ENCODE assay signal across 17 cellular contexts in genomic region chr15:74453925-74454763, GRCh38. TPM values are rescaled to one million over a fixed set of nuclear protein-coding genes. Genes with fewer than 3 reads are reported as not detected.
DNase-seq lines count a peak whose midpoint lies in the region; ATAC-seq and TF ChIP-seq lines count a peak whose summit lies in the region.
"Had no signal": no experiment of that assay in that cellular context is flagged by ENCODE, and none has a peak within 500 bp of the region (broad histone marks: within the 10 kb centered on the region; RNA-seq: fewer than 3 reads in every experiment).

No MANE protein-coding gene starts in this region.

- H3K9me3 Mint-ChIP-seq in activated naive CD8-positive, alpha-beta T cell treated with anti-CD3 and anti-CD28 coated beads, Interleukin-2, amount 50 U/mL, for 24 hours: no peaks in the 10 kb centered on the region
- no peaks in the 10 kb centered on the region for H3K9me3 Mint-ChIP-seq in nephron progenitor cell
- H3K9me3 Mint-ChIP-seq: activated T-helper 2 cell treated with anti-CD3 and anti-CD28 coated beads, Interferon-gamma antibody, Interleukin-2, Interleukin-4, amounts not matched to agents 10 μg/mL and 5 μg/mL and 100 μg/mL, durations not matched to agents 14 hours and 24 hours and 36 hours; CD14-positive monocyte had no signal

- WGBS in IMR-90 (ENCODE audit: extremely low coverage in 2 of 2, insufficient read length in 1 of 2), 2 experiments: 98% methylated on average over 5 of the region's 13 CpGs; no CpG with 5 or more reads in 1 of the 2 experiments

- peaks cover 2% of the 10 kb centered on the region; the same call in 1 of the 2 replicates for H3K4me1 ChIP-seq in IMR-90 (ENCODE audit: control insufficient read depth, insufficient read depth, low read length)
- H3K4me1 ChIP-seq: right lobe of liver had no signal

- no peak overlapping the region for H2AK5ac ChIP-seq in IMR-90 (ENCODE audit: low read depth, low read length)

- DNase-seq in Daoy (ENCODE audit: low read depth): peak; percentile 49
- DNase-seq in IMR-90: peak; percentile 55
- DNase-seq in activated naive CD8-positive, alpha-beta T cell treated with anti-CD3 and anti-CD28 coated beads, Interleukin-2, amount 50 U/mL, for 24 hours: no peak
- no peak for DNase-seq in nephron progenitor cell
- no peak for DNase-seq in NCI-H2171 (lab: John Stamatoyannopoulos, UW)
- DNase-seq in cerebellar nuclear complex (lab: John Stamatoyannopoulos, UW): no peak
- no peak for DNase-seq in NCI-H1092 treated with DMSO at 0.1 percent for 48 hours (lab: John Stamatoyannopoulos, UW)
- DNase-seq: KG1, NCI-H1930, NCI-H774, SHP77 had no signal

- CTCF ChIA-PET in IMR-90 (lab: Yijun Ruan, JAX): interaction anchor here (0.6 kb wide), 1 partner anchor 399 kb away, joined by 9 read pairs; no protein-coding TSS in a partner anchor

- H3K9me1 ChIP-seq in IMR-90 (ENCODE audit: insufficient read depth, low read length): no peaks in the 10 kb centered on the region; the same call in 1 of the 2 replicates

- POLR2A ChIA-PET in IMR-90 (lab: Charles Lee; ENCODE audit: unreplicated experiment): no interaction called here

- TF ChIP-seq RAD21 in IMR-90 (IDR thresholded peaks at IDR 0.05; ENCODE audit: low read length): no peak

- 0 out of 4 replicates have a peak, but pooled peaks cover 0 to 11% of the 10 kb centered on the region in 2 experiments for H3K79me1 ChIP-seq in IMR-90 (ENCODE audit: low read depth in 1 of 2, low read length in 2 of 2)

- H3K27me3 ChIP-seq in IMR-90 (ENCODE audit: control insufficient read depth, insufficient read depth, low read length): no peaks in the 10 kb centered on the region
- H3K27me3 ChIP-seq: right lobe of liver had no signal

- no peak overlapping the region for H2AFZ ChIP-seq in IMR-90 (replicated peaks; ENCODE audit: low read length, poor library complexity)

- H3K4me2 ChIP-seq in IMR-90 (ENCODE audit: low read depth, low read length): no peak overlapping the region

- no TSS peak for BruUV-seq in IMR-90 (replicated peaks; lab: Mats Ljungman, UMichigan)

- no peak for ATAC-seq in IMR-90 (ENCODE audit: low read depth)
- peak; percentile 88 for ATAC-seq in activated naive CD8-positive, alpha-beta T cell treated with anti-CD3 and anti-CD28 coated beads, Interleukin-2, amount 50 U/mL, for 24 hours
- no peak for ATAC-seq in GM18520 (IDR thresholded peaks at IDR 0.05; ENCODE audit: unreplicated experiment)
- ATAC-seq: left lobe of liver, right lobe of liver had no signal

- H4K5ac ChIP-seq in IMR-90 (ENCODE audit: low read depth, low read length): no peak overlapping the region

- no peaks in the 10 kb centered on the region for H3K27me3 Mint-ChIP-seq in activated naive CD8-positive, alpha-beta T cell treated with anti-CD3 and anti-CD28 coated beads, Interleukin-2, amount 50 U/mL, for 24 hours
- H3K27me3 Mint-ChIP-seq in nephron progenitor cell (ENCODE audit: low read depth, poor library complexity): peaks cover 3% of the 10 kb centered on the region

- intact Hi-C loops in IMR-90 (cut with micrococcal nuclease): no loop called here

- TF ChIP-seq CTCF in IMR-90 (conservative IDR thresholded peaks at IDR 0.05; ENCODE audit: low read depth, low read length) (no peak), nephron progenitor cell (IDR thresholded peaks at IDR 0.05) (no peak)

- H3K4me3 Mint-ChIP-seq in activated naive CD8-positive, alpha-beta T cell treated with anti-CD3 and anti-CD28 coated beads, Interleukin-2, amount 50 U/mL, for 24 hours: no peak overlapping the region
- no peak overlapping the region for H3K4me3 Mint-ChIP-seq in nephron progenitor cell
- H3K4me3 Mint-ChIP-seq: CD14-positive monocyte had no signal

- peaks cover 37% of the 10 kb centered on the region for H3K36me3 Mint-ChIP-seq in activated naive CD8-positive, alpha-beta T cell treated with anti-CD3 and anti-CD28 coated beads, Interleukin-2, amount 50 U/mL, for 24 hours (ENCODE audit: low read depth)
- H3K36me3 Mint-ChIP-seq in nephron progenitor cell (ENCODE audit: low read depth): peaks cover 62% of the 10 kb centered on the region

- no peak overlapping the region for H3K9ac ChIP-seq in IMR-90 (ENCODE audit: low read depth, low read length)

- no peak overlapping the region for H3K4me3 ChIP-seq in IMR-90 (ENCODE audit: insufficient read depth, low read depth, low read length)
- H3K4me3 ChIP-seq: right lobe of liver had no signal

- no peaks in the 10 kb centered on the region for H3K9me3 ChIP-seq in IMR-90 (ENCODE audit: control insufficient read depth, insufficient read depth, low read length)
- H3K9me3 ChIP-seq: right lobe of liver had no signal

- peaks cover 31% of the 10 kb centered on the region for H3K36me3 ChIP-seq in IMR-90 (ENCODE audit: control insufficient read depth, insufficient read depth, low read length)

- no peak overlapping the region for H2BK15ac ChIP-seq in IMR-90 (ENCODE audit: low read depth, low read length)

- H3K14ac ChIP-seq in IMR-90 (replicated peaks; ENCODE audit: low read depth, low read length): no peak overlapping the region

- H4K8ac ChIP-seq in IMR-90 (ENCODE audit: low read depth in 2 of 2, low read length in 2 of 2): no peak overlapping the region

- H4K20me1 ChIP-seq in IMR-90 (ENCODE audit: insufficient read depth, low read length): no peaks in the 10 kb centered on the region

- no peak overlapping the region for H3K23ac ChIP-seq in IMR-90 (ENCODE audit: low read depth, low read length)

- dilution Hi-C loops in IMR-90 (cut with HindIII; ENCODE audit: low sequenced_read_pairs, unreplicated experiment): no loop called here

- H3K27ac Mint-ChIP-seq in activated naive CD8-positive, alpha-beta T cell treated with anti-CD3 and anti-CD28 coated beads, Interleukin-2, amount 50 U/mL, for 24 hours: peak overlapping the region; percentile 12
- peak overlapping the region; percentile 77 for H3K27ac Mint-ChIP-seq in nephron progenitor cell
- H3K27ac Mint-ChIP-seq: activated T-helper 2 cell treated with anti-CD3 and anti-CD28 coated beads, Interferon-gamma antibody, Interleukin-2, Interleukin-4, amounts not matched to agents 10 μg/mL and 5 μg/mL and 100 μg/mL, durations not matched to agents 14 hours and 24 hours and 36 hours had no signal

- no peak overlapping the region for H3K18ac ChIP-seq in IMR-90 (ENCODE audit: low read depth, low read length)

- H2AK9ac ChIP-seq in IMR-90 (replicated peaks; ENCODE audit: low read depth, low read length, poor library complexity): no peak overlapping the region

- in situ Hi-C loops in IMR-90 (cut with MboI; ENCODE audit: low sequenced_read_pairs): no loop called here

- peaks cover 39% of the 10 kb centered on the region for H3K4me1 Mint-ChIP-seq in activated naive CD8-positive, alpha-beta T cell treated with anti-CD3 and anti-CD28 coated beads, Interleukin-2, amount 50 U/mL, for 24 hours
- H3K4me1 Mint-ChIP-seq in nephron progenitor cell: peaks cover 28% of the 10 kb centered on the region
- H3K4me1 Mint-ChIP-seq: CD14-positive monocyte had no signal

- TF ChIP-seq POLR2A in IMR-90 (IDR thresholded peaks at IDR 0.05; ENCODE audit: low read depth, low read length): no peak

- no peak overlapping the region for H3K4ac ChIP-seq in IMR-90 (ENCODE audit: low read depth, low read length)

- no peak overlapping the region for H2BK20ac ChIP-seq in IMR-90 (ENCODE audit: low read depth, low read length)

- no peak overlapping the region for H2BK120ac ChIP-seq in IMR-90 (ENCODE audit: low read depth, low read length)

- H4K91ac ChIP-seq in IMR-90 (ENCODE audit: insufficient read depth, low read depth, low read length): no peak overlapping the region

- no peak overlapping the region for H2BK5ac ChIP-seq in IMR-90 (ENCODE audit: low read depth, low read length, poor library complexity, severe bottlenecking)

- no peak overlapping the region for H3K27ac ChIP-seq in IMR-90 (ENCODE audit: insufficient read depth, low read length)
- H3K27ac ChIP-seq: right lobe of liver, VCaP had no signal

- no peak overlapping the region for H3K56ac ChIP-seq in IMR-90 (ENCODE audit: extremely low read depth, insufficient read depth, low read length)

TF ChIP-seq in IMR-90, 13 proteins besides CTCF, POLR2A, EP300 and RAD21 (continues in another document):
- no peak for TF ChIP-seq MAZ (IDR thresholded peaks at IDR 0.05; ENCODE audit: borderline replicate concordance, low read depth, low read length)
- no peak for TF ChIP-seq CHD1 (IDR thresholded peaks at IDR 0.05; ENCODE audit: low read depth, low read length)
- TF ChIP-seq RFX5 (IDR thresholded peaks at IDR 0.05; ENCODE audit: low read depth, low read length): no peak
- TF ChIP-seq USF2 (IDR thresholded peaks at IDR 0.05; ENCODE audit: low read depth, low read length): no peak
- no peak for TF ChIP-seq SMC3 (IDR thresholded peaks at IDR 0.05; ENCODE audit: low read depth, low read length)
- no peak for TF ChIP-seq MXI1 (IDR thresholded peaks at IDR 0.05; ENCODE audit: borderline replicate concordance, low read depth, low read length)
- no peak for TF ChIP-seq ELK1 (IDR thresholded peaks at IDR 0.05; ENCODE audit: borderline replicate concordance, low read depth, low read length)
- no peak for TF ChIP-seq CEBPB (IDR thresholded peaks at IDR 0.05; ENCODE audit: low read depth, low read length)

RNA-seq across cellular contexts. Expression of gene UBL7, which starts 6.8 kb away (rescaled TPM):
- total RNA-seq in Daoy (2014; rRNA removed; shearing (Covaris generic)): 109 and 115 TPM in 2 replicates
- total RNA-seq in IMR-90 (2012; rRNA removed): 57.8 and 68.1 TPM in 2 replicates
- polyA plus RNA-seq in IMR-90 (2012; rRNA removed): 78.4 and 80.1 TPM in 2 replicates
- 64.2 and 85.0 TPM in 2 replicates for polyA plus RNA-seq in IMR-90 (2012; cell fraction: cytosol; rRNA removed)
- polyA plus RNA-seq in IMR-90 (2012; cell fraction: nucleus; rRNA removed; ENCODE audit: low replicate concordance): 21.3 and 32.0 TPM in 2 replicates

RNA-seq across cellular contexts. Expression of gene SEMA7A, which starts 20.4 kb away (rescaled TPM):
- total RNA-seq in Daoy (2014; rRNA removed; shearing (Covaris generic)): 36.2 and 48.3 TPM in 2 replicates
- 27.8 and 30.5 TPM in 2 replicates for total RNA-seq in IMR-90 (2012; rRNA removed)
- 87.3 and 88.1 TPM in 2 replicates for polyA plus RNA-seq in IMR-90 (2012; rRNA removed)
- 46.2 and 68.0 TPM in 2 replicates for polyA plus RNA-seq in IMR-90 (2012; cell fraction: cytosol; rRNA removed)
- 57.3 and 104 TPM in 2 replicates for polyA plus RNA-seq in IMR-90 (2012; cell fraction: nucleus; rRNA removed; ENCODE audit: low replicate concordance)

Comparison
In these comparisons a context has a peak if more than half of its experiments do, and no peak if none do; other contexts are left out.
1. DNase-seq: peak in Daoy (single experiment) and IMR-90 (single experiment); none in activated naive CD8-positive, alpha-beta T cell treated with anti-CD3 and anti-CD28 coated beads, Interleukin-2, amount 50 U/mL, for 24 hours (single experiment), nephron progenitor cell (single experiment), NCI-H2171 (single experiment), cerebellar nuclear complex (0 of 2) and NCI-H1092 treated with DMSO at 0.1 percent for 48 hours (single experiment).